8 cellular contexts compared by ENCODE assay signal in the genomic region with DNA sequence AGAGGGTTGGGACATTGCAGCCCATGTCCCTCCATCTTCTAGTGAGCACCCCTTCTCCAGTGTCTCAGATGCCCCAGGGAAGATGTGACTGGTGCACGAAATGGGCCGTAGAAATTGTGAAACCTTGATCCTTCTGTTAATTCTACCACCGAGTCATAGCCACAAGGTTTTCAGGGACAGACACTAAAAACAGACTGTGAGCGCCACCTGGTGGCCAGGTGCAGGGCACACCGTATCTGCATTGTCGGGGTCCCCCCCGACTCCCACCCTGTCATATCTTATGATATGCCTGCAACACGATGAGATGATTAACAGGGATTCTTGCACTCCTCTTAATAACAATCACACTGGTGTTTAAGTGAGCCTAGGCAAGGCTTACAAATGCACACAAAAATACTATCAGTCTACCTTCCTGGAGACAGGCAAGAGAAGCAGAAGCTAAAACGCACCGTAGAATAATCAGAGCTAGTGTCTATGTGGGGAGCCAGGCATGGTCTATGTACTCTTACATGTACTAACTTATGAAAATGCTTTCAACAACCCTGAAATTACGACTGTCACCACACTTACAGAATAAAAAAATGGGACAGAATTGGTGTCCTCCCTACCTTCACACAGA. TPM values are rescaled to one million over a fixed set of nuclear protein-coding genes. Genes with fewer than 3 reads are reported as not detected.
DNase-seq lines count a peak whose midpoint lies in the region; ATAC-seq and TF ChIP-seq lines count a peak whose summit lies in the region.

No MANE protein-coding gene starts in this region.

- H3K4me3 Mint-ChIP-seq in activated CD4-positive, alpha-beta T cell treated with anti-CD3 and anti-CD28 coated beads, Interleukin-2, amount 10 ng/mL, durations not matched to agents 24 days and 14 days: no peak overlapping the region
- H3K4me3 Mint-ChIP-seq in mesothelial cell of epicardium: no peak overlapping the region

- TF ChIP-seq CTCF in mesothelial cell of epicardium (IDR thresholded peaks at IDR 0.05; ENCODE audit: unreplicated experiment): peak; percentile 91

- intact Hi-C loops in activated CD4-positive, alpha-beta T cell treated with anti-CD3 and anti-CD28 coated beads, Interleukin-2, amount 10 ng/mL, durations not matched to agents 24 days and 14 days (cut with micrococcal nuclease): loop anchor here (1.0 kb wide), 1 partner anchor 177 kb away; no protein-coding TSS in a partner anchor

- no peak overlapping the region for H3K27ac Mint-ChIP-seq in activated CD4-positive, alpha-beta T cell treated with anti-CD3 and anti-CD28 coated beads, Interleukin-2, amount 10 ng/mL, durations not matched to agents 24 days and 14 days
- no peak overlapping the region for H3K27ac Mint-ChIP-seq in mesothelial cell of epicardium

- ATAC-seq in GM19035 (IDR thresholded peaks at IDR 0.05; ENCODE audit: unreplicated experiment): no peak

- peak; percentile 27 to 66 for DNase-seq in NCI-H446 (lab: John Stamatoyannopoulos, UW)
- DNase-seq in NCI-H446 treated with DMSO at 0.1 percent for 48 hours (lab: John Stamatoyannopoulos, UW): no peak
- DNase-seq in NCI-H2107 treated with DMSO at 0.1 percent for 48 hours (lab: John Stamatoyannopoulos, UW; ENCODE audit: unreplicated experiment): peak; percentile 34
- peak; percentile 89 for DNase-seq in activated CD4-positive, alpha-beta T cell treated with anti-CD3 and anti-CD28 coated beads, Interleukin-2, amount 10 ng/mL, durations not matched to agents 24 days and 14 days
- peak; percentile 44 to 62 for DNase-seq in dermis microvascular lymphatic vessel endothelial cell (ENCODE audit: low read depth in 2 of 2)
- DNase-seq in mesothelial cell of epicardium (ENCODE audit: low spot score in 2 of 2, unreplicated experiment in 2 of 2): peak; percentile 68 to 80
- peak; percentile 37 to 56 for DNase-seq in stimulated activated CD8-positive, alpha-beta memory T cell treated with anti-CD3 and anti-CD28 coated beads, Interleukin-15, amount 100 ng/mL, for 48 hours (ENCODE audit: low read depth in 2 of 2)

- H3K4me1 Mint-ChIP-seq in activated CD4-positive, alpha-beta T cell treated with anti-CD3 and anti-CD28 coated beads, Interleukin-2, amount 10 ng/mL, durations not matched to agents 24 days and 14 days: no peaks in the 10 kb centered on the region
- no peaks in the 10 kb centered on the region for H3K4me1 Mint-ChIP-seq in mesothelial cell of epicardium

- H3K36me3 Mint-ChIP-seq in activated CD4-positive, alpha-beta T cell treated with anti-CD3 and anti-CD28 coated beads, Interleukin-2, amount 10 ng/mL, durations not matched to agents 24 days and 14 days (ENCODE audit: low read depth): no peaks in the 10 kb centered on the region
- H3K36me3 Mint-ChIP-seq in mesothelial cell of epicardium: no peaks in the 10 kb centered on the region

- no peaks in the 10 kb centered on the region for H3K9me3 Mint-ChIP-seq in activated CD4-positive, alpha-beta T cell treated with anti-CD3 and anti-CD28 coated beads, Interleukin-2, amount 10 ng/mL, durations not matched to agents 24 days and 14 days
- H3K9me3 Mint-ChIP-seq in mesothelial cell of epicardium: peaks cover 12% of the 10 kb centered on the region

- H3K27me3 Mint-ChIP-seq in activated CD4-positive, alpha-beta T cell treated with anti-CD3 and anti-CD28 coated beads, Interleukin-2, amount 10 ng/mL, durations not matched to agents 24 days and 14 days: peaks cover 11% of the 10 kb centered on the region
- peaks cover 5% of the 10 kb centered on the region for H3K27me3 Mint-ChIP-seq in mesothelial cell of epicardium (ENCODE audit: low read depth)

RNA-seq across cellular contexts. Expression of gene FHAD1, which starts 57.8 kb away (rescaled TPM):
- not detected in 2 replicates for total RNA-seq in activated CD4-positive, alpha-beta T cell treated with anti-CD3 and anti-CD28 coated beads, Interleukin-2, amount 10 ng/mL, durations not matched to agents 24 days and 14 days
- total RNA-seq in dermis microvascular lymphatic vessel endothelial cell: under 0.01 and 0.13 TPM in 2 replicates
- 1.0 to 1.3 TPM (median 1.1 TPM) in 3 replicates for total RNA-seq in mesothelial cell of epicardium
